Comparison of ENCODE assay signal across 20 cellular contexts in genomic region chr7:14207711-14208110, GRCh38.
"Had no signal": no experiment of that assay in that cellular context is flagged by ENCODE, and none has a peak within 500 bp of the region (broad histone marks: within the 10 kb centered on the region; RNA-seq: fewer than 3 reads in every experiment).

No MANE protein-coding gene starts in this region.

- H3K4me3 ChIP-seq: coronary artery, dorsolateral prefrontal cortex, esophagus muscularis mucosa, gastroesophageal sphincter, heart left ventricle, left lung, lower lobe of right lung, mucosa of descending colon had no signal

- FAIRE-seq: colon, endothelial cell of umbilical vein, frontal cortex, islet of Langerhans, keratinocyte had no signal

- ATAC-seq: gastroesophageal sphincter, left lung, lower lobe of right lung, mucosa of descending colon had no signal

- H3K9me3 ChIP-seq: esophagus muscularis mucosa, gastroesophageal sphincter, heart left ventricle, left lung, lower lobe of right lung, mucosa of descending colon had no signal

- H3K27ac ChIP-seq: coronary artery, dorsolateral prefrontal cortex, esophagus muscularis mucosa, foreskin keratinocyte, gastroesophageal sphincter, left lung, lower lobe of right lung had no signal

- DNase-seq: dermis blood vessel endothelial cell; dorsolateral prefrontal cortex; effector CD4-positive, alpha-beta T cell; effector memory CD4-positive, alpha-beta T cell; hippocampal formation; left lung; lower lobe of right lung; mesenchymal stem cell; mucosa of descending colon; naive B cell had no signal

- H3K4me1 ChIP-seq: esophagus muscularis mucosa, foreskin keratinocyte, gastroesophageal sphincter, left lung, lower lobe of right lung had no signal

- H3K36me3 ChIP-seq: esophagus muscularis mucosa, gastroesophageal sphincter, heart left ventricle, left lung, lower lobe of right lung had no signal

- H3K27me3 ChIP-seq: dorsolateral prefrontal cortex, esophagus muscularis mucosa, foreskin keratinocyte, gastroesophageal sphincter, heart left ventricle, left lung had no signal
